ENCODE assay signal across 8 cellular contexts in genomic region chr6:30647039-30647801, GRCh38.
DNase-seq lines count a peak whose midpoint lies in the region; ATAC-seq and TF ChIP-seq lines count a peak whose summit lies in the region.

Gene C6orf136, plus strand, starts transcription at chr6:30647133. Its CDS starts 99 bp downstream, at chr6:30647232.

- ATAC-seq in DND-41 (ENCODE audit: insufficient read depth, low read depth), result peak; percentile 79
- ATAC-seq in stimulated activated naive CD8-positive, alpha-beta T cell treated with anti-CD3 and anti-CD28 coated beads, Interleukin-15, amount 100 ng/mL, for 72 hours, result peak; percentile 87

- H3K27me3 Mint-ChIP-seq in nephron (ENCODE audit: low read depth), result no peaks in the 10 kb centered on the region
- no peaks in the 10 kb centered on the region for H3K27me3 Mint-ChIP-seq in stimulated activated naive CD8-positive, alpha-beta T cell treated with anti-CD3 and anti-CD28 coated beads, Interleukin-15, amount 100 ng/mL, for 72 hours

- H4K20me1 ChIP-seq in DND-41 (ENCODE audit: insufficient read depth, low read length), result peaks cover 9% of the 10 kb centered on the region; the same call in 1 of the 2 replicates

- H3K4me3 Mint-ChIP-seq in nephron, result peak within 1 kb of the TSS; percentile 88 to 98 (median 95)
- H3K4me3 Mint-ChIP-seq in stimulated activated naive CD8-positive, alpha-beta T cell treated with anti-CD3 and anti-CD28 coated beads, Interleukin-15, amount 100 ng/mL, for 72 hours, result peak within 1 kb of the TSS; percentile 91

- H3K36me3 ChIP-seq in DND-41 (ENCODE audit: insufficient read depth, low read length), result peaks cover 59% of the 10 kb centered on the region

- CTCF ChIA-PET in RWPE1 (lab: Yijun Ruan, JAX), result interaction anchor here (0.9 to 1.0 kb wide), 2 partner anchors 75 to 80 kb away, joined by 4 to 5 read pairs; no protein-coding TSS in a partner anchor

- peaks cover 62% of the 10 kb centered on the region for H3K79me2 ChIP-seq in DND-41 (ENCODE audit: insufficient read depth, low read length)

- no peaks in the 10 kb centered on the region for H3K27me3 ChIP-seq in DND-41 (ENCODE audit: insufficient read depth, low read length, poor library complexity)

- H3K4me3 ChIP-seq in DND-41 (ENCODE audit: low read depth in 1 of 2, low read length in 2 of 2) (peak within 1 kb of the TSS; percentile 94 to 98), LNCaP clone FGC (ENCODE audit: low read depth, low read length) (peak within 1 kb of the TSS; percentile 95), fibroblast of pulmonary artery (replicated peaks; ENCODE audit: low read depth, low read length) (peak within 1 kb of the TSS; percentile 85)

- peaks cover 32% of the 10 kb centered on the region for H3K4me1 ChIP-seq in DND-41 (ENCODE audit: insufficient read depth, low read length)

- H2AFZ ChIP-seq in DND-41 (ENCODE audit: low read depth, low read length), result peak within 1 kb of the TSS; percentile 95

- H3K9me3 Mint-ChIP-seq in nephron, result no peaks in the 10 kb centered on the region
- H3K9me3 Mint-ChIP-seq in stimulated activated naive CD8-positive, alpha-beta T cell treated with anti-CD3 and anti-CD28 coated beads, Interleukin-15, amount 100 ng/mL, for 72 hours, result no peaks in the 10 kb centered on the region

- peak within 1 kb of the TSS; percentile 94 to 96 (median 95) for H3K27ac Mint-ChIP-seq in nephron
- peak within 1 kb of the TSS; percentile 95 to 96 for H3K27ac Mint-ChIP-seq in stimulated activated naive CD8-positive, alpha-beta T cell treated with anti-CD3 and anti-CD28 coated beads, Interleukin-15, amount 100 ng/mL, for 72 hours

- peaks cover 50% of the 10 kb centered on the region for H3K36me3 Mint-ChIP-seq in nephron (ENCODE audit: low read depth)

- POLR2A ChIA-PET in RWPE1 (lab: Yijun Ruan, JAX; ENCODE audit: low non-redundant PET), result interaction anchor here (0.6 kb wide), 1 partner anchor 12 kb away, joined by 3 read pairs; no protein-coding TSS in a partner anchor

- H3K4me2 ChIP-seq in DND-41 (ENCODE audit: insufficient read depth, low read length), result peak within 1 kb of the TSS; percentile 68

- DNase-seq in DND-41 (peak; percentile 95), GOT3 (lab: John Stamatoyannopoulos, UW) (peak; percentile 66), LNCaP clone FGC (ENCODE audit: low read depth) (peak; percentile 76), RWPE1 (ENCODE audit: low spot score) (peak; percentile 97), fibroblast of pulmonary artery (ENCODE audit: low read depth) (peak; percentile 49)
- DNase-seq in activated T-helper 9 cell treated with anti-CD3 and anti-CD28 coated beads, Interleukin-2, amount 50 U/mL, for 16 hours (ENCODE audit: low read depth), result peak; percentile 63
- DNase-seq in stimulated activated naive CD8-positive, alpha-beta T cell treated with anti-CD3 and anti-CD28 coated beads, Interleukin-15, amount 100 ng/mL, for 72 hours, result peak; percentile 88 to 93

- no peak for TF ChIP-seq CTCF in DND-41 (IDR thresholded peaks at IDR 0.05; ENCODE audit: borderline replicate concordance, extremely low read depth, low read length, poor library complexity, severe bottlenecking)
- no peak for TF ChIP-seq CTCF in LNCaP clone FGC (IDR thresholded peaks at IDR 0.05; ENCODE audit: control insufficient read depth, extremely low read depth, insufficient read depth)
- TF ChIP-seq CTCF in RWPE1 (conservative IDR thresholded peaks at IDR 0.05; ENCODE audit: low read depth), result no peak
- no peak for TF ChIP-seq CTCF in fibroblast of pulmonary artery (IDR thresholded peaks at IDR 0.05; ENCODE audit: low read length, missing control alignments)
- TF ChIP-seq CTCF in nephron (IDR thresholded peaks at IDR 0.05; ENCODE audit: unreplicated experiment in 3 of 3), result no peak

- peak within 1 kb of the TSS; percentile 96 for H3K9ac ChIP-seq in DND-41 (ENCODE audit: low read depth, low read length)

- H3K27ac ChIP-seq in DND-41 (ENCODE audit: low read length) (peak within 1 kb of the TSS; percentile 95), RWPE1 (peak within 1 kb of the TSS; percentile 91)

- H3K4me1 Mint-ChIP-seq in nephron, result peaks cover 14% of the 10 kb centered on the region
- peaks cover 27% of the 10 kb centered on the region for H3K4me1 Mint-ChIP-seq in stimulated activated naive CD8-positive, alpha-beta T cell treated with anti-CD3 and anti-CD28 coated beads, Interleukin-15, amount 100 ng/mL, for 72 hours

- H3K9me3 ChIP-seq in DND-41 (ENCODE audit: insufficient read depth, low read length, severe bottlenecking), result no peaks in the 10 kb centered on the region

Comparison
In these comparisons a context has a peak if more than half of its experiments do, and no peak if none do; other contexts are left out.
1. Peak in every context shown above with its lines: DNase-seq, ATAC-seq, H3K4me3 ChIP-seq and H3K27ac ChIP-seq.